8 cellular contexts compared by ENCODE assay signal in genomic region chr13:19959141-19959830, GRCh38. TPM values are rescaled to one million over a fixed set of nuclear protein-coding genes. Genes with fewer than 3 reads are reported as not detected.
DNase-seq lines count a peak whose midpoint lies in the region; ATAC-seq and TF ChIP-seq lines count a peak whose summit lies in the region.

No MANE protein-coding gene starts in this region.

- no peak overlapping the region for H2BK20ac ChIP-seq in IMR-90 (ENCODE audit: low read depth, low read length)

- H2BK120ac ChIP-seq in IMR-90 (ENCODE audit: low read depth, low read length): no peak overlapping the region

- H4K20me1 ChIP-seq in IMR-90 (ENCODE audit: insufficient read depth, low read length): peaks cover 37% of the 10 kb centered on the region; the same call in 1 of the 2 replicates

- peak overlapping the region; percentile 88 for H4K91ac ChIP-seq in IMR-90 (ENCODE audit: insufficient read depth, low read depth, low read length)

- BruUV-seq in IMR-90 (replicated peaks; lab: Mats Ljungman, UMichigan): no TSS peak

- H2BK5ac ChIP-seq in IMR-90 (ENCODE audit: low read depth, low read length, poor library complexity, severe bottlenecking): peak overlapping the region; percentile 87

- peak; percentile 22 for ATAC-seq in IMR-90 (ENCODE audit: low read depth)
- peak; percentile 2 to 5 for ATAC-seq in right cardiac atrium

- peak; percentile 48 for DNase-seq in NCI-H146 (lab: John Stamatoyannopoulos, UW)
- no peak for DNase-seq in NCI-H146 treated with DMSO at 0.1 percent for 48 hours (lab: John Stamatoyannopoulos, UW; ENCODE audit: unreplicated experiment)
- peak; percentile 39 for DNase-seq in IMR-90
- DNase-seq in T follicular helper cell (ENCODE audit: low read depth): peak; percentile 64
- DNase-seq in adrenal gland: peak; percentile 60 to 77 (median 65)
- DNase-seq in right cardiac atrium: peak; percentile 66 to 88 (median 82)
- DNase-seq in putamen (ENCODE audit: low spot score): peak; percentile 56
- peak; percentile 47 to 57 for DNase-seq in uterus

- no peaks in the 10 kb centered on the region for H3K9me1 ChIP-seq in IMR-90 (ENCODE audit: insufficient read depth, low read length)

- H3K27me3 ChIP-seq in IMR-90 (ENCODE audit: control insufficient read depth, insufficient read depth, low read length): no peaks in the 10 kb centered on the region
- no peaks in the 10 kb centered on the region for H3K27me3 ChIP-seq in adrenal gland
- H3K27me3 ChIP-seq in right cardiac atrium (ENCODE audit: control insufficient read depth, insufficient read depth): no peaks in the 10 kb centered on the region
- no peaks in the 10 kb centered on the region for H3K27me3 ChIP-seq in uterus

- H3K79me1 ChIP-seq in IMR-90 (ENCODE audit: low read depth in 1 of 2, low read length in 2 of 2): peaks cover 13 to 30% of the 10 kb centered on the region in 2 experiments

- H3K4me2 ChIP-seq in IMR-90 (ENCODE audit: low read depth, low read length): peak overlapping the region; percentile 93

- in situ Hi-C loops in IMR-90 (cut with MboI; ENCODE audit: low sequenced_read_pairs): no loop called here

- peak overlapping the region; percentile 42 to 50 for H4K8ac ChIP-seq in IMR-90 (ENCODE audit: low read depth in 2 of 2, low read length in 2 of 2)

- CTCF ChIA-PET in IMR-90 (lab: Yijun Ruan, JAX): interaction anchor here (0.9 kb wide), 1 partner anchor 26 kb away, joined by 5 read pairs; no protein-coding TSS in a partner anchor

- H2BK15ac ChIP-seq in IMR-90 (ENCODE audit: low read depth, low read length): no peak overlapping the region

- peak overlapping the region; percentile 92 for H2AFZ ChIP-seq in IMR-90 (replicated peaks; ENCODE audit: low read length, poor library complexity)

- peak overlapping the region; percentile 96 for H3K4me3 ChIP-seq in IMR-90 (ENCODE audit: insufficient read depth, low read depth, low read length)
- peak overlapping the region; percentile 77 to 93 (median 90) for H3K4me3 ChIP-seq in adrenal gland
- H3K4me3 ChIP-seq in right cardiac atrium (ENCODE audit: low read length): peak overlapping the region; percentile 95
- H3K4me3 ChIP-seq in uterus: peak overlapping the region; percentile 74 to 75

- peak overlapping the region; percentile 97 for H3K27ac ChIP-seq in IMR-90 (ENCODE audit: insufficient read depth, low read length)
- H3K27ac ChIP-seq in adrenal gland: peak overlapping the region; percentile 61 to 100 (median 97)
- peak overlapping the region; percentile 99 for H3K27ac ChIP-seq in right cardiac atrium (ENCODE audit: low read length)
- H3K27ac ChIP-seq in uterus: peak overlapping the region; percentile 95 to 99

- 0% methylated on average over 7 of the region's 61 CpGs; no CpG with 5 or more reads in 1 of the 2 experiments for WGBS in IMR-90 (ENCODE audit: extremely low coverage in 2 of 2, insufficient read length in 1 of 2), 2 experiments
- 0 to 1% (median 0%) methylated on average over 9 to 61 of the region's 61 CpGs for WGBS in adrenal gland, 4 donors
- under 1% methylated on average over 59 of the region's 61 CpGs for WGBS in right cardiac atrium

- peak overlapping the region; percentile 71 for H3K18ac ChIP-seq in IMR-90 (ENCODE audit: low read depth, low read length)

- intact Hi-C loops in IMR-90 (cut with micrococcal nuclease) (loop anchor here (1.0 to 10.0 kb wide), 3 partner anchors 98 to 254 kb away; partner anchors contain the start of gene PSPC1), adrenal gland (cut with DNase I) (no loop called here), right cardiac atrium (cut with DNase I) (loop anchor here in 1 of 4 donors (5.0 kb wide), 1 partner anchor 97 kb away; the partner anchor contains the start of gene ZMYM5), uterus (cut with DNase I; ENCODE audit: low total_unique reads) (no loop called here)

- dilution Hi-C loops in IMR-90 (cut with HindIII; ENCODE audit: low sequenced_read_pairs, unreplicated experiment): no loop called here

- TF ChIP-seq CTCF in IMR-90 (conservative IDR thresholded peaks at IDR 0.05; ENCODE audit: low read depth, low read length) (peak; percentile 24; the same call in 1 of the 2 replicates), adrenal gland (IDR thresholded peaks at IDR 0.05) (peak in 3 of 6 experiments; percentile 25 to 41 (median 28)), uterus (IDR thresholded peaks at IDR 0.05) (peak in 3 of 4 experiments; percentile 9 to 36 (median 19))

- peak overlapping the region; percentile 80 for H4K5ac ChIP-seq in IMR-90 (ENCODE audit: low read depth, low read length)

- peak overlapping the region; percentile 61 for H3K56ac ChIP-seq in IMR-90 (ENCODE audit: extremely low read depth, insufficient read depth, low read length)

- POLR2A ChIA-PET in IMR-90 (lab: Charles Lee; ENCODE audit: unreplicated experiment): no interaction called here

- H3K9me3 ChIP-seq in IMR-90 (ENCODE audit: control insufficient read depth, insufficient read depth, low read length) (no peaks in the 10 kb centered on the region), adrenal gland (replicated peaks in 1 of 3) (no peaks in the 10 kb centered on the region), right cardiac atrium (ENCODE audit: control insufficient read depth, low read length) (no peaks in the 10 kb centered on the region), uterus (no peaks in the 10 kb centered on the region)

- H3K9ac ChIP-seq in IMR-90 (ENCODE audit: low read depth, low read length): peak overlapping the region; percentile 98

- H3K4me1 ChIP-seq in IMR-90 (ENCODE audit: control insufficient read depth, insufficient read depth, low read length): peaks cover 2% of the 10 kb centered on the region; the same call in 1 of the 2 replicates
- peaks cover 9 to 45% of the 10 kb centered on the region in 2 donors for H3K4me1 ChIP-seq in adrenal gland (replicated peaks in 1 of 2)
- H3K4me1 ChIP-seq in right cardiac atrium (ENCODE audit: control insufficient read depth, insufficient read depth, low read length): no peaks in the 10 kb centered on the region
- H3K4me1 ChIP-seq in uterus: peaks cover 0 to 4% of the 10 kb centered on the region in 2 donors

- peak overlapping the region; percentile 25 for H3K23ac ChIP-seq in IMR-90 (ENCODE audit: low read depth, low read length)

- no peak for TF ChIP-seq RAD21 in IMR-90 (IDR thresholded peaks at IDR 0.05; ENCODE audit: low read length)

- peak overlapping the region; percentile 42 for H2AK5ac ChIP-seq in IMR-90 (ENCODE audit: low read depth, low read length)

- H3K4ac ChIP-seq in IMR-90 (ENCODE audit: low read depth, low read length): peak overlapping the region; percentile 90

- H2AK9ac ChIP-seq in IMR-90 (replicated peaks; ENCODE audit: low read depth, low read length, poor library complexity): peak overlapping the region; percentile 56

- peak overlapping the region; percentile 85 for H3K14ac ChIP-seq in IMR-90 (replicated peaks; ENCODE audit: low read depth, low read length)

- TF ChIP-seq POLR2A in IMR-90 (IDR thresholded peaks at IDR 0.05; ENCODE audit: low read depth, low read length) (no peak; the same call in 1 of the 2 replicates), adrenal gland (IDR thresholded peaks at IDR 0.05) (no peak), uterus (IDR thresholded peaks at IDR 0.05) (no peak)

- H3K36me3 ChIP-seq in IMR-90 (ENCODE audit: control insufficient read depth, insufficient read depth, low read length) (peaks cover 10% of the 10 kb centered on the region), adrenal gland (replicated peaks in 1 of 2) (no peaks in the 10 kb centered on the region), uterus (no peaks in the 10 kb centered on the region)

TF ChIP-seq in IMR-90, 13 proteins besides CTCF, POLR2A, EP300 and RAD21:
- TF ChIP-seq FOS (IDR thresholded peaks at IDR 0.05; ENCODE audit: low read depth, low read length): no peak
- TF ChIP-seq MAFK (IDR thresholded peaks at IDR 0.05; ENCODE audit: low read depth, low read length): no peak
- TF ChIP-seq RCOR1 (IDR thresholded peaks at IDR 0.05; ENCODE audit: insufficient replicate concordance, low read length): no peak
- no peak for TF ChIP-seq RFX5 (IDR thresholded peaks at IDR 0.05; ENCODE audit: low read depth, low read length)
- TF ChIP-seq MAZ (IDR thresholded peaks at IDR 0.05; ENCODE audit: borderline replicate concordance, low read depth, low read length): no peak
- TF ChIP-seq CHD1 (IDR thresholded peaks at IDR 0.05; ENCODE audit: low read depth, low read length): no peak
- no peak for TF ChIP-seq NFE2L2 (IDR thresholded peaks at IDR 0.05; ENCODE audit: low read depth, low read length)
- no peak for TF ChIP-seq USF2 (IDR thresholded peaks at IDR 0.05; ENCODE audit: low read depth, low read length)
- no peak for TF ChIP-seq CEBPB (IDR thresholded peaks at IDR 0.05; ENCODE audit: low read depth, low read length)
- no peak for TF ChIP-seq ELK1 (IDR thresholded peaks at IDR 0.05; ENCODE audit: borderline replicate concordance, low read depth, low read length)
- no peak for TF ChIP-seq MXI1 (IDR thresholded peaks at IDR 0.05; ENCODE audit: borderline replicate concordance, low read depth, low read length)
- no peak for TF ChIP-seq BHLHE40 (IDR thresholded peaks at IDR 0.05; ENCODE audit: low read depth, low read length)
- TF ChIP-seq SMC3 (IDR thresholded peaks at IDR 0.05; ENCODE audit: low read depth, low read length): no peak

RNA-seq across cellular contexts. Expression of gene ZMYM2, which starts 0.8 kb away (rescaled TPM):
- total RNA-seq in IMR-90 (2012; rRNA removed): 51.1 and 60.3 TPM in 2 replicates
- 10.8 and 15.7 TPM in 2 replicates for polyA plus RNA-seq in IMR-90 (2012; rRNA removed)
- polyA plus RNA-seq in IMR-90 (2012; cell fraction: cytosol; rRNA removed): 1.5 and 1.7 TPM in 2 replicates
- polyA plus RNA-seq in IMR-90 (2012; cell fraction: nucleus; rRNA removed; ENCODE audit: low replicate concordance): 4.1 and 52.3 TPM in 2 replicates
- 10 to 100 TPM; 40.7 to 87.6 (median 75.5) TPM for total RNA-seq in adrenal gland
- 10 to 100 TPM; 28.0 to 58.5 (median 30.2) TPM for polyA plus RNA-seq in adrenal gland
- 10 to 100 TPM; 52.6 to 71.4 (median 58.0) TPM for total RNA-seq in right cardiac atrium
- polyA plus RNA-seq in right cardiac atrium: 17.2 TPM
- total RNA-seq in uterus: 100 to 1,000 TPM in 2 of 4 donors, 10 to 100 TPM in 2; 54.7 to 175 (median 98.3) TPM
